9 cellular contexts compared by ENCODE assay signal in the genomic region with DNA sequence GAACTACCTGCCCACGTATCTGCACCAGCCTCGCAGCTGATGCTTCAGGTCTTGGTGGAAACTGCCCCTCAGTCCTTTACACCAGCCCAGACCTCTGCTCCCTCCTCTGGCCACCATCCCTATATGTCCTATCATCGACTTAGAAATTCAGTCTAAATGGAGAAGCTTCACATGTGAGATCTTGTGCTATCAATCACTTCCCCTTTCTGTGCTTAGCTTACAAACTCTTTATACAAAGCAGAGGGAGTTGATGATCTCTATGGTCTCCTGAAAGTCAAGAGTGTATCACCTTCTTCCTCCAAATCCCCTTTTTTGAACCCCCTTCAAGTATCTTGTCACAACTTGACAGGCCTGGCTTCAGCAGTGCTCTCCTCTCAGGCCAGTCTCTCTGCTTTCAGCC.
"Had no signal": no experiment of that assay in that cellular context is flagged by ENCODE, and none has a peak within 500 bp of the region (broad histone marks: within the 10 kb centered on the region; RNA-seq: fewer than 3 reads in every experiment).

No MANE protein-coding gene starts in this region.

- DNase-seq: activated CD4-positive, CD25-positive, alpha-beta regulatory T cell; activated naive CD4-positive, alpha-beta T cell treated with anti-CD3 and anti-CD28 coated beads for 36 hours; effector memory CD8-positive, alpha-beta T cell; foreskin melanocyte; pancreas; testis; upper lobe of left lung had no signal

- H3K27me3 ChIP-seq: pancreas, testis, upper lobe of left lung had no signal

- H3K4me1 ChIP-seq: pancreas, testis, upper lobe of left lung had no signal

- H3K9me3 ChIP-seq: pancreas, testis, upper lobe of left lung had no signal

- ATAC-seq: effector memory CD8-positive, alpha-beta T cell; pancreas; sciatic nerve had no signal

- H3K4me3 ChIP-seq: pancreas, upper lobe of left lung had no signal

- H3K27ac ChIP-seq: epithelial cell of prostate, pancreas, testis, upper lobe of left lung had no signal
